19 cellular contexts compared by ENCODE assay signal in the genomic region with DNA sequence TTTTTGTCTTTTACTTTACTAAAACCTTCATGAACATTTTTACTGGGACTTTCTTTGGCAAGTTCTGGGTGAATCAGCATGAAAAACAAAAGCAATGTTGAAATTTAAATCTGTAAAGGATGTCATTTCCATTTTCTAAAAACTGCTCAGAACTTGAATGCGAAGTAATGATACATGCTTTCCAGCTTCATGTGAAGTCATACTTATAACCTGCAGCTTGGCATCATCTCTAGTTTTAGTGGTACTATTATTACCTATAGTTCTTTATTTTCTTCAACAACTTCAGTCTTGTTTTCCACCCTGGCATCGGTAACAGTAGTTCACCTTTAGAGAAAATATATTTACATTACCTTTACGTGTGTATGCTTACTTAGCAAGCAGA.
DNase-seq lines count a peak whose midpoint lies in the region; ATAC-seq and TF ChIP-seq lines count a peak whose summit lies in the region.
"Had no signal": no experiment of that assay in that cellular context is flagged by ENCODE, and none has a peak within 500 bp of the region (broad histone marks: within the 10 kb centered on the region; RNA-seq: fewer than 3 reads in every experiment).

No MANE protein-coding gene starts in this region.

- 41 to 74% (median 54%) methylated on average over 3 of the region's 3 CpGs for WGBS in stomach, 5 donors

- H3K9me3 ChIP-seq in stomach (no peaks in the 10 kb centered on the region), T-helper 17 cell (ENCODE audit: control insufficient read depth, low read length, poor library complexity, severe bottlenecking) (no peaks in the 10 kb centered on the region)

- peak overlapping the region; percentile 94 for H3K27ac Mint-ChIP-seq in activated T-cell treated with anti-CD3 and anti-CD28 coated beads, Interleukin-2, amount 50 U/mL, for 24 hours
- H3K27ac Mint-ChIP-seq in T-helper 17 cell, result no peak overlapping the region
- H3K27ac Mint-ChIP-seq: memory B cell; stimulated activated naive B cell treated with anti-CD40 and anti-IgM and Interleukin-4, amounts not matched to agents 10 μg/mL and 1 μg/mL and 100 μg/mL, for 72 hours had no signal

- peaks cover 29% of the 10 kb centered on the region for H3K4me1 Mint-ChIP-seq in activated T-cell treated with anti-CD3 and anti-CD28 coated beads, Interleukin-2, amount 50 U/mL, for 24 hours (ENCODE audit: low read depth)
- no peaks in the 10 kb centered on the region for H3K4me1 Mint-ChIP-seq in T-helper 17 cell
- H3K4me1 Mint-ChIP-seq: memory B cell had no signal

- H3K4me3 ChIP-seq in coronary artery, result no peak overlapping the region
- H3K4me3 ChIP-seq in stomach, result no peak overlapping the region
- H3K4me3 ChIP-seq: gastrocnemius medialis had no signal

- no peak for DNase-seq in activated T-cell treated with anti-CD3 and anti-CD28 coated beads, Interleukin-2, amount 50 U/mL, for 24 hours
- DNase-seq in activated T-cell treated with anti-CD3 and anti-CD28 coated beads, Interleukin-2, amount 50 U/mL, for 1 hour, result no peak
- DNase-seq in coronary artery (ENCODE audit: low spot score) (no peak), stomach (no peak), mucosa of gallbladder (ENCODE audit: low spot score) (no peak), NCI-H2107 treated with DMSO at 0.1 percent for 48 hours (lab: John Stamatoyannopoulos, UW; ENCODE audit: unreplicated experiment) (no peak), T-helper 17 cell (no peak)
- DNase-seq: activated CD4-positive, alpha-beta T cell treated with anti-CD3 and anti-CD28 coated beads for 1 hour; activated effector memory CD4-positive, alpha-beta T cell treated with anti-CD3 and anti-CD28 coated beads, Interleukin-2, amount 50 U/mL, for 16 hours; COR-L47; gastrocnemius medialis; H7; NCI-H1930; NCI-H748 treated with DMSO at 0.1 percent for 48 hours had no signal

- H3K27ac ChIP-seq in coronary artery, result peak overlapping the region; percentile 16 to 52
- H3K27ac ChIP-seq in stomach, result peak overlapping the region in 3 of 5 donors; percentile 2 to 52 (median 27)
- H3K27ac ChIP-seq: gastrocnemius medialis, RWPE1 had no signal

- no peak for TF ChIP-seq CTCF in coronary artery (IDR thresholded peaks at IDR 0.05)
- no peak for TF ChIP-seq CTCF in stomach (IDR thresholded peaks at IDR 0.05)

- peaks cover 0 to 5% (median 0%) of the 10 kb centered on the region in 3 donors for H3K27me3 ChIP-seq in stomach

- H3K4me1 ChIP-seq in stomach, result peaks cover 0 to 7% (median 0%) of the 10 kb centered on the region in 4 donors
- H3K4me1 ChIP-seq: gastrocnemius medialis had no signal

- peaks cover 14% of the 10 kb centered on the region for H3K9me3 Mint-ChIP-seq in activated T-cell treated with anti-CD3 and anti-CD28 coated beads, Interleukin-2, amount 50 U/mL, for 24 hours
- H3K9me3 Mint-ChIP-seq: memory B cell had no signal

- H3K36me3 ChIP-seq in stomach, result no peaks in the 10 kb centered on the region
- H3K36me3 ChIP-seq: gastrocnemius medialis had no signal

- ATAC-seq in HG03039 (IDR thresholded peaks at IDR 0.05; ENCODE audit: unreplicated experiment) (peak; percentile 29), T-helper 17 cell (no peak)
- ATAC-seq: gastrocnemius medialis, sciatic nerve had no signal

- peaks cover 63% of the 10 kb centered on the region for H3K27me3 Mint-ChIP-seq in activated T-cell treated with anti-CD3 and anti-CD28 coated beads, Interleukin-2, amount 50 U/mL, for 24 hours
- no peaks in the 10 kb centered on the region for H3K27me3 Mint-ChIP-seq in T-helper 17 cell
- H3K27me3 Mint-ChIP-seq: memory B cell had no signal

- no peak overlapping the region for H3K4me3 Mint-ChIP-seq in activated T-cell treated with anti-CD3 and anti-CD28 coated beads, Interleukin-2, amount 50 U/mL, for 24 hours
- H3K4me3 Mint-ChIP-seq in T-helper 17 cell, result no peak overlapping the region
- H3K4me3 Mint-ChIP-seq: memory B cell; stimulated activated naive B cell treated with anti-CD40 and anti-IgM and Interleukin-4, amounts not matched to agents 10 μg/mL and 1 μg/mL and 100 μg/mL, for 72 hours had no signal

- intact Hi-C loops in stomach (cut with DNase I; ENCODE audit: low total_unique reads), result no loop called here

- no peak for TF ChIP-seq POLR2A in stomach (IDR thresholded peaks at IDR 0.05)

- TF ChIP-seq EP300 in stomach (IDR thresholded peaks at IDR 0.05), result no peak

- H3K36me3 Mint-ChIP-seq in activated T-cell treated with anti-CD3 and anti-CD28 coated beads, Interleukin-2, amount 50 U/mL, for 24 hours (ENCODE audit: low read depth), result no peaks in the 10 kb centered on the region
- H3K36me3 Mint-ChIP-seq in T-helper 17 cell (ENCODE audit: low read depth), result no peaks in the 10 kb centered on the region
- H3K36me3 Mint-ChIP-seq: memory B cell had no signal
